34 cellular contexts compared by ENCODE assay signal in the genomic region with DNA sequence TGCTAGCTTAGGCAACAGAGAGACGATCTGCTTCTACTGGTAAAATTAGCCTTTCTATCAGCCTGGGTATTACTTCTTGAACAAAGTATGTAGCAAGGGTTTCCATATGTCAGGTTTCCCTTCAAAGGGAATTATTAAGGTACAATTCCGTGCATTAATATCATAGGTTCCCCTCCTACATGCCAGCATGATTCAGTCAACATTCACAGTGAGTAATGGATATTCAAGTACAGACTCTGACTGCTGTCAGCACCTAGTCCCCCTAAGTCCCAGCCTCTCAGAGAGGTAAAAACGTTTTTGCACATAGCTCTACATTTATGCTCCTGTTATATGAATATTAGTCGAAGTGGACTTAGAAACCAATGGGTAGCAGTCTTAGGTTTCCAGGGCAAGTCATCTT.
"Had no signal": no experiment of that assay in that cellular context is flagged by ENCODE, and none has a peak within 500 bp of the region (broad histone marks: within the 10 kb centered on the region; RNA-seq: fewer than 3 reads in every experiment).

No MANE protein-coding gene starts in this region.

- H3K9me3 ChIP-seq: MG63 had no signal

- DNase-seq: Kasumi-1, KBM-7, KG1, MG63, MM.1S, MV-4-11, NCI-H1048, NCI-H1092, NCI-H1092 treated with DMSO at 0.1 percent for 48 hours, NCI-H1105, NCI-H1105 treated with DMSO at 0.1 percent for 48 hours, NCI-H1417, NCI-H1417 treated with DMSO at 0.1 percent for 48 hours, NCI-H1436, NCI-H1436 treated with DMSO at 0.1 percent for 48 hours, NCI-H146, NCI-H1694, NCI-H1694 treated with DMSO at 0.1 percent for 48 hours, NCI-H187, NCI-H187 treated with DMSO at 0.1 percent for 48 hours, NCI-H1930, NCI-H2029, NCI-H2029 treated with DMSO at 0.1 percent for 48 hours, NCI-H2081, NCI-H2081 treated with DMSO at 0.1 percent for 48 hours, NCI-H2107, NCI-H2171, NCI-H2171 treated with DMSO at 0.1 percent for 48 hours, NCI-H2227 treated with DMSO at 0.1 percent for 48 hours, NCI-H226, NCI-H345, NCI-H446, NCI-H446 treated with DMSO at 0.1 percent for 48 hours had no signal

- H3K27me3 ChIP-seq: MG63 had no signal

- H3K9ac ChIP-seq: KMS-11 had no signal

- H3K4me2 ChIP-seq: KMS-11 had no signal

- H3K27ac ChIP-seq: KMS-11 had no signal

- H3K36me3 ChIP-seq: MG63 had no signal

- H3K4me3 ChIP-seq: MG63 had no signal
